ENCODE assay signal across 19 cellular contexts in the genomic region with DNA sequence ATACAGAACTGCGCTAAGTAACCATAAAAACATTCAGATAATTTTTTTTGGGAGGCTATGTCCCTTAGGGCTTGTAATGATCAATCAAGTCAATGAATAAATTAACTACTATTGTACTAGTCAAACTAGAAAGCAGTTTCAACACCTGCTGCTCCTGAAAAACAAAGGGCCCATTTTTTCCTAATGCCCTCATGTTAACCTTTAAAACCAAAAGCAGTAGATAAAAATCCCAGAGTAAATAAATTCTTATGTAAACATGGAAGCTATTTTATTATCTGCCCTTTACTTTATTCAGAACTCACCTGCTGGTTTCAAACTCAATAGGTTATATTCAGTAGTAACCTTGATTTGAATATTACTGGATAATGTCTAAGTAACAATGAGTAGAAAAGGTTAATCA.
DNase-seq lines count a peak whose midpoint lies in the region; ATAC-seq and TF ChIP-seq lines count a peak whose summit lies in the region.
"Had no signal": no experiment of that assay in that cellular context is flagged by ENCODE, and none has a peak within 500 bp of the region (broad histone marks: within the 10 kb centered on the region; RNA-seq: fewer than 3 reads in every experiment).

No MANE protein-coding gene starts in this region.

- intact Hi-C loops in left colon (cut with DNase I, micrococcal nuclease), result no loop called here
- intact Hi-C loops in thyroid gland (cut with DNase I), result no loop called here

- 96% methylated on average over 1 of the region's 1 CpG for WGBS in thyroid gland, 2 donors

- no peak overlapping the region for H3K27ac ChIP-seq in thyroid gland

- no peaks in the 10 kb centered on the region for H3K27me3 ChIP-seq in thyroid gland

- TF ChIP-seq CTCF in thyroid gland (IDR thresholded peaks at IDR 0.05), result no peak

- no peaks in the 10 kb centered on the region for H3K9me3 ChIP-seq in thyroid gland
- H3K9me3 ChIP-seq: Caco-2 had no signal

- H3K4me1 ChIP-seq in thyroid gland, result no peaks in the 10 kb centered on the region

- H3K36me3 ChIP-seq in thyroid gland, result no peaks in the 10 kb centered on the region

- DNase-seq in HuH-7 (ENCODE audit: low spot score) (peak; percentile 7), NCI-H69 (lab: John Stamatoyannopoulos, UW) (peak; percentile 56), left colon (no peak), NCI-H2196 (lab: John Stamatoyannopoulos, UW; ENCODE audit: unreplicated experiment) (no peak), MV-4-11 (lab: John Stamatoyannopoulos, UW) (no peak), thyroid gland (no peak)
- DNase-seq: Caco-2; CD4-positive, CD25-positive, alpha-beta regulatory T cell; GOT3; KBM-7; NCI-H187 treated with DMSO at 0.1 percent for 48 hours; NCI-H345; NCI-H524 treated with DMSO at 0.1 percent for 48 hours; NK-92 treated with Interleukin-12 subunit alpha and Interleukin-12 subunit beta, amount 100 ng/mL, for 24 hours; SHP77 treated with DMSO at 0.1 percent for 48 hours; T-helper 1 cell had no signal

- peak; percentile 66 for ATAC-seq in left colon
- no peak for ATAC-seq in HG03469 (IDR thresholded peaks at IDR 0.05; ENCODE audit: unreplicated experiment)
- ATAC-seq: HCT116, SK-N-SH treated with all-trans-retinoic acid at 6 μM for 48 hours had no signal

- TF ChIP-seq POLR2A in thyroid gland (IDR thresholded peaks at IDR 0.05), result no peak

- H3K4me3 ChIP-seq in thyroid gland (replicated peaks in 1 of 3), result no peak overlapping the region

Comparison
In these comparisons a context has a peak if more than half of its experiments do, and no peak if none do; other contexts are left out.
1. DNase-seq: peak in HuH-7 (single experiment) and NCI-H69 (single experiment); none in left colon (0 of 2), NCI-H2196 (single experiment), MV-4-11 (single experiment) and thyroid gland (0 of 2).